In genomic region chr4:82889287-82889686, GRCh38 we compare ENCODE assay signal across 8 cellular contexts. TPM values are rescaled to one million over a fixed set of nuclear protein-coding genes. Genes with fewer than 3 reads are reported as not detected.
DNase-seq lines count a peak whose midpoint lies in the region; ATAC-seq, FAIRE-seq and TF ChIP-seq lines count a peak whose summit lies in the region.

No MANE protein-coding gene starts in this region.

- H3K9me3 ChIP-seq in AG04450 (ENCODE audit: control insufficient read depth, insufficient read depth, low read length) (peaks cover 2% of the 10 kb centered on the region; the same call in 1 of the 2 replicates), HUES48 (ENCODE audit: control insufficient read depth, insufficient read depth, low read length) (no peaks in the 10 kb centered on the region), mesodermal cell (ENCODE audit: control insufficient read depth, low read length) (no peaks in the 10 kb centered on the region)

- H3K4me3 Mint-ChIP-seq in brain: peak overlapping the region; percentile 91 to 98 (median 96)

- H3K27ac Mint-ChIP-seq in brain: peak overlapping the region in 4 of 5 experiments; percentile 61 to 99 (median 95)

- ATAC-seq in HG03025 (IDR thresholded peaks at IDR 0.05; ENCODE audit: low FRiP score, unreplicated experiment) (no peak), HG02798 (IDR thresholded peaks at IDR 0.05; ENCODE audit: poor library complexity, unreplicated experiment) (no peak)

- H3K9ac ChIP-seq in HUES48 (ENCODE audit: low read depth, low read length): no peak overlapping the region

- no peak overlapping the region for H3K27ac ChIP-seq in AG04450 (ENCODE audit: low read depth, low read length)
- H3K27ac ChIP-seq in HUES48 (ENCODE audit: low read depth, low read length): no peak overlapping the region
- no peak overlapping the region for H3K27ac ChIP-seq in mesodermal cell (ENCODE audit: low read depth, low read length, severe bottlenecking)

- peaks cover 10% of the 10 kb centered on the region for H3K4me1 ChIP-seq in HUES48 (ENCODE audit: control insufficient read depth, insufficient read depth, low read length)
- peaks cover 18% of the 10 kb centered on the region for H3K4me1 ChIP-seq in mesodermal cell (ENCODE audit: control insufficient read depth, insufficient read depth, low read length, poor library complexity, severe bottlenecking)

- H3K27me3 Mint-ChIP-seq in brain: peaks cover 18% of the 10 kb centered on the region

- H3K4me3 ChIP-seq in AG04450 (ENCODE audit: low read depth, low read length) (peak overlapping the region; percentile 90), HUES48 (ENCODE audit: low read depth, low read length) (peak overlapping the region; percentile 93), mesodermal cell (ENCODE audit: extremely low read depth, insufficient read depth, low read length, poor library complexity, severe bottlenecking) (peak overlapping the region; percentile 96)

- H3K9me3 Mint-ChIP-seq in brain: peaks cover 0 to 15% (median 3%) of the 10 kb centered on the region in 5 experiments

- POLR2A ChIA-PET in AG04450 (lab: Yijun Ruan, JAX): interaction anchor here (0.7 to 1.1 kb wide), 5 partner anchors 16 to 603 kb away, joined by 3 to 11 read pairs (median 6); partner anchors contain the start of gene LIN54

- WGBS in mesodermal cell (ENCODE audit: insufficient coverage in 2 of 2), 2 experiments: 77 to 80% methylated on average over 3 of the region's 6 CpGs

- TF ChIP-seq CTCF in AG04450 (IDR thresholded peaks at IDR 0.05; ENCODE audit: low read depth, low read length) (no peak), brain (conservative IDR thresholded peaks at IDR 0.05) (no peak)

- peaks cover 42% of the 10 kb centered on the region for H3K36me3 Mint-ChIP-seq in brain

- peaks cover 19% of the 10 kb centered on the region for H3K36me3 ChIP-seq in HUES48 (ENCODE audit: control insufficient read depth, insufficient read depth, low read length)
- H3K36me3 ChIP-seq in mesodermal cell (ENCODE audit: control insufficient read depth, insufficient read depth, low read length): peaks cover 32% of the 10 kb centered on the region

- no peak for FAIRE-seq in GM19239 (lab: Jason Lieb, UNC)

- DNase-seq in AG04450 (ENCODE audit: low read depth, low spot score) (no peak), inferior parietal cortex (ENCODE audit: extremely low spot score) (no peak), GM19239 (ENCODE audit: insufficient read length, low spot score) (no peak)

- CTCF ChIA-PET in AG04450 (lab: Charles Lee): interaction anchor here (0.6 to 1.1 kb wide), 4 partner anchors 10 to 37 kb away, joined by 3 read pairs; partner anchors contain the start of gene THAP9

- H3K27me3 ChIP-seq in AG04450 (ENCODE audit: control insufficient read depth, insufficient read depth, low read length): no peaks in the 10 kb centered on the region
- H3K27me3 ChIP-seq in HUES48 (ENCODE audit: control insufficient read depth, insufficient read depth, low read length): no peaks in the 10 kb centered on the region

- H3K4me1 Mint-ChIP-seq in brain: peaks cover 64% of the 10 kb centered on the region

RNA-seq across cellular contexts. Expression of gene SEC31A, which starts 1.7 kb away (rescaled TPM):
- polyA plus RNA-seq in AG04450 (2011; rRNA removed) (383 and 436 TPM in 2 replicates), brain (ENCODE audit: insufficient read depth, low read depth, low replicate concordance) (73.8 TPM)
- 395 and 404 TPM in 2 replicates for polyA minus RNA-seq in AG04450 (2011; rRNA and poly(A)+ RNA removed)
- 261 TPM for polyA plus RNA-seq in mesodermal cell (2013, experiment 1 of 2)
- 262 TPM for polyA plus RNA-seq in mesodermal cell (2013, experiment 2 of 2)

RNA-seq across cellular contexts. Expression of gene THAP9, which starts 11.2 kb away (rescaled TPM):
- polyA plus RNA-seq in AG04450 (2011; rRNA removed): 2.2 and 3.2 TPM in 2 replicates
- polyA minus RNA-seq in AG04450 (2011; rRNA and poly(A)+ RNA removed): 1.2 and 3.0 TPM in 2 replicates
- polyA plus RNA-seq in brain (ENCODE audit: insufficient read depth, low read depth, low replicate concordance): 0.97 TPM
- 6.6 TPM for polyA plus RNA-seq in mesodermal cell (2013, experiment 1 of 2)
- 9.0 TPM for polyA plus RNA-seq in mesodermal cell (2013, experiment 2 of 2)
